Comparison of ENCODE assay signal across 24 cellular contexts in the genomic region with DNA sequence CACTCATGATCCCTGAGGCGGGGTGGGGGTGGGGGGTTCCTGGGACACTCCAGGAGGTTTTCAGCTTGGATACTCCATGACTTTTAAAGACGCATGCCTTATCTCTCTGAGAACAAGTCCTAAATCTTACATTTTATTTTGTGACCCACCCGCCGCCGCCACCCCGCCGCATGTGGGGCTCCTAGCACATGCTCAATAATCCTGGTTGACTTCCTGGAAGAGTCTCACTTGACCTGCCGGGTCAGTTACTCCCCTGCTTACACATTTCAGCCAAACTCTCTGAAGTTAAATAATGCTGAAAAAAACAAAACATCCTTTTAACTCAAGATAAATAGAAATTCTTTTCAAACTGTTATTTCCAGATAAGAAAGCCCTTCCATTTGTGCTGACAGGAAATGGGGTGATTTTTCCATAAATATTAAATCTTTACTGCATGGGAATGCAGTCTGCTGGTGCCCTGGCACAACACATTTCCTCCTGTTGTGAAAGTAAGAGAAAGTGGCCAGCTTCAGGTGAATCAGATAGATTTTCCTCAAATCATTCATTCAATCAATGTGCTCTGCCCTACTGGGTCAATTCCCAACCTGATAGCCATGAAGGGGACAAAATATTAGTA.
A peak's percentile ranks its signal among the peaks of the same experiment; 100 is the strongest.
DNase-seq lines count a peak whose midpoint lies in the region; FAIRE-seq and TF ChIP-seq lines count a peak whose summit lies in the region.
"Had no signal": no experiment of that assay in that cellular context is flagged by ENCODE, and none has a peak within 500 bp of the region (broad histone marks: within the 10 kb centered on the region; RNA-seq: fewer than 3 reads in every experiment).

No MANE protein-coding gene starts in this region.

- no TSS peak for BruUV-seq in endothelial cell of umbilical vein (replicated peaks; lab: Mats Ljungman, UMichigan)

- H3K36me3 ChIP-seq in left ventricle myocardium inferior (peaks cover 61% of the 10 kb centered on the region), endothelial cell of umbilical vein (ENCODE audit: control insufficient read depth in 2 of 2, extremely low read depth in 1 of 2, insufficient read depth in 2 of 2, low read length in 2 of 2) (no peaks in the 10 kb centered on the region), BE2C (no peaks in the 10 kb centered on the region)
- H3K36me3 ChIP-seq: BLaER1 treated with 17β-estradiol and CSF1 and Interleukin-3, amounts not matched to agents 10 nM and 100 nM had no signal

- peak; percentile 67 for FAIRE-seq in endothelial cell of umbilical vein (lab: Jason Lieb, UNC)
- FAIRE-seq: A204.1, D721Med, GM12878, GM19239 had no signal

- peak overlapping the region; percentile 18 for H3K27ac ChIP-seq in left ventricle myocardium inferior (replicated peaks)
- no peak overlapping the region for H3K27ac ChIP-seq in endothelial cell of umbilical vein (ENCODE audit: insufficient read depth, low read depth, low read length)
- H3K27ac ChIP-seq: 22Rv1; BLaER1 treated with 17β-estradiol and CSF1 and Interleukin-3, amounts not matched to agents 10 nM and 100 nM had no signal

- TF ChIP-seq POLR2A in endothelial cell of umbilical vein (IDR thresholded peaks at IDR 0.05; ENCODE audit: low read depth, low read length): no peak

- H3K9me3 ChIP-seq in left ventricle myocardium inferior (replicated peaks) (no peaks in the 10 kb centered on the region), endothelial cell of umbilical vein (replicated peaks; ENCODE audit: control insufficient read depth, insufficient read depth, low read length) (no peaks in the 10 kb centered on the region), BE2C (no peaks in the 10 kb centered on the region)

- no peak overlapping the region for H3K4me2 ChIP-seq in endothelial cell of umbilical vein (ENCODE audit: insufficient read depth, low read length)
- H3K4me2 ChIP-seq: BLaER1 treated with 17β-estradiol and CSF1 and Interleukin-3, amounts not matched to agents 10 nM and 100 nM; GM23338 had no signal

- H4K20me1 ChIP-seq in endothelial cell of umbilical vein (replicated peaks; ENCODE audit: control insufficient read depth, extremely low read depth, insufficient read depth, low read length): no peaks in the 10 kb centered on the region
- H4K20me1 ChIP-seq: BLaER1 treated with 17β-estradiol and CSF1 and Interleukin-3, amounts not matched to agents 10 nM and 100 nM had no signal

- no peak overlapping the region for H3K4me3 ChIP-seq in left ventricle myocardium inferior
- H3K4me3 ChIP-seq in endothelial cell of umbilical vein (replicated peaks in 1 of 3; ENCODE audit: insufficient read depth in 1 of 3, low read depth in 1 of 3, low read length in 3 of 3): no peak overlapping the region
- no peak overlapping the region for H3K4me3 ChIP-seq in BE2C (ENCODE audit: low read depth, low read length)
- H3K4me3 ChIP-seq: BLaER1 treated with 17β-estradiol and CSF1 and Interleukin-3, amounts not matched to agents 10 nM and 100 nM; GM12878; GM23338 had no signal

- no peak overlapping the region for H3K4me3 Mint-ChIP-seq in neural crest cell
- H3K4me3 Mint-ChIP-seq: B cell; CD14-positive monocyte; CD4-positive, alpha-beta T cell; CD8-positive, alpha-beta memory T cell; GM23338; H9 had no signal

- H3K36me3 Mint-ChIP-seq in neural crest cell (ENCODE audit: low read depth): no peaks in the 10 kb centered on the region
- H3K36me3 Mint-ChIP-seq: CD14-positive monocyte had no signal

- dilution Hi-C loops in endothelial cell of umbilical vein (cut with MboI; ENCODE audit: extremely low pct_ligation_motif_present, low sequenced_read_pairs): no loop called here

- H3K27ac Mint-ChIP-seq in neural crest cell (ENCODE audit: unreplicated experiment): peak overlapping the region; percentile 27
- H3K27ac Mint-ChIP-seq: B cell; CD14-positive monocyte; CD4-positive, alpha-beta T cell; GM23338; H9 had no signal

- H3K27me3 ChIP-seq in left ventricle myocardium inferior (ENCODE audit: low read depth) (no peaks in the 10 kb centered on the region), endothelial cell of umbilical vein (ENCODE audit: control insufficient read depth in 2 of 2, insufficient read depth in 2 of 2, low read length in 2 of 2) (no peaks in the 10 kb centered on the region), BE2C (no peaks in the 10 kb centered on the region)
- H3K27me3 ChIP-seq: BLaER1 treated with 17β-estradiol and CSF1 and Interleukin-3, amounts not matched to agents 10 nM and 100 nM had no signal

- no peaks in the 10 kb centered on the region for H3K79me2 ChIP-seq in endothelial cell of umbilical vein (ENCODE audit: control insufficient read depth, insufficient read depth, low read length)

- H3K27me3 Mint-ChIP-seq in neural crest cell (ENCODE audit: low read depth): no peaks in the 10 kb centered on the region
- H3K27me3 Mint-ChIP-seq: B cell; CD4-positive, alpha-beta T cell; CD8-positive, alpha-beta memory T cell had no signal

- peak; percentile 38 for DNase-seq in activated CD8-positive, alpha-beta memory T cell treated with anti-CD3 and anti-CD28 coated beads for 24 hours
- no peak for DNase-seq in activated CD8-positive, alpha-beta memory T cell treated with anti-CD3 and anti-CD28 coated beads, Interleukin-2, amount 50 U/mL, for 48 hours
- DNase-seq in left ventricle myocardium inferior (no peak), cardiac septum (ENCODE audit: low spot score) (no peak), endothelial cell of umbilical vein (ENCODE audit: low read depth, low spot score) (peak; percentile 90), neural crest cell (ENCODE audit: low read depth, low spot score) (no peak), BE2C (no peak), foreskin melanocyte (no peak)
- DNase-seq: CD4-positive, alpha-beta T cell; CD8-positive, alpha-beta memory T cell; DMS 273 treated with DMSO at 0.1 percent for 48 hours; DMS79; EL; GDM1; H9 had no signal

- peaks cover 2% of the 10 kb centered on the region for H3K9me3 Mint-ChIP-seq in neural crest cell
- H3K9me3 Mint-ChIP-seq: CD4-positive, alpha-beta T cell had no signal

- no peak overlapping the region for H3K9ac ChIP-seq in endothelial cell of umbilical vein (replicated peaks; ENCODE audit: extremely low read depth, insufficient read depth, low read length)
- H3K9ac ChIP-seq: BLaER1 treated with 17β-estradiol and CSF1 and Interleukin-3, amounts not matched to agents 10 nM and 100 nM had no signal

- POLR2A ChIA-PET in endothelial cell of umbilical vein (lab: Charles Lee): no interaction called here

- H3K4me1 ChIP-seq in left ventricle myocardium inferior (peaks cover 33% of the 10 kb centered on the region), endothelial cell of umbilical vein (ENCODE audit: control insufficient read depth, extremely low read depth, insufficient read depth, low read length) (peaks cover 8% of the 10 kb centered on the region), BE2C (no peaks in the 10 kb centered on the region)

- H3K9me1 ChIP-seq in endothelial cell of umbilical vein (replicated peaks; ENCODE audit: control insufficient read depth, extremely low read depth, insufficient read depth, low read length): no peaks in the 10 kb centered on the region

- intact Hi-C loops in left ventricle myocardium inferior (cut with micrococcal nuclease): no loop called here
- intact Hi-C loops in cardiac septum (cut with DNase I): no loop called here
- intact Hi-C loops in endothelial cell of umbilical vein (cut with micrococcal nuclease): no loop called here

- H3K4me1 Mint-ChIP-seq in neural crest cell: peaks cover 20% of the 10 kb centered on the region

- TF ChIP-seq CTCF in left ventricle myocardium inferior (IDR thresholded peaks at IDR 0.05; ENCODE audit: borderline replicate concordance) (no peak), endothelial cell of umbilical vein (IDR thresholded peaks at IDR 0.05; ENCODE audit: extremely low read depth in 1 of 2, insufficient read depth in 1 of 2, low read depth in 1 of 2, low read length in 2 of 2) (no peak), neural crest cell (conservative IDR thresholded peaks at IDR 0.05) (no peak), BE2C (IDR thresholded peaks at IDR 0.05; ENCODE audit: low read depth, low read length) (no peak)

- no peak overlapping the region for H2AFZ ChIP-seq in endothelial cell of umbilical vein (ENCODE audit: low read depth, low read length)
- H2AFZ ChIP-seq: GM23338 had no signal

- CTCF ChIA-PET in endothelial cell of umbilical vein (lab: Charles Lee): interaction anchor here (1.8 to 3.2 kb wide), 2 partner anchors 63 to 231 kb away, joined by 6 to 16 read pairs; no protein-coding TSS in a partner anchor

TF ChIP-seq in endothelial cell of umbilical vein, 7 proteins besides CTCF, POLR2A, EP300 and RAD21:
- TF ChIP-seq GATA2 (IDR thresholded peaks at IDR 0.05; ENCODE audit: insufficient read depth, insufficient read length, low read depth, low read length) (no peak), JUN (IDR thresholded peaks at IDR 0.05; ENCODE audit: borderline replicate concordance, insufficient read depth, insufficient read length, low read depth) (no peak), FOS (IDR thresholded peaks at IDR 0.05; ENCODE audit: borderline replicate concordance, insufficient read depth, low read length) (no peak), MYC (IDR thresholded peaks at IDR 0.05; ENCODE audit: low read depth, low read length) (no peak), EZH2 (IDR thresholded peaks at IDR 0.05; ENCODE audit: borderline replicate concordance, low read depth, low read length, severe bottlenecking) (no peak), POLR2AphosphoS5 (IDR thresholded peaks at IDR 0.05; ENCODE audit: insufficient read depth, low read depth, low read length) (no peak)
- TF ChIP-seq, protein P1, sequence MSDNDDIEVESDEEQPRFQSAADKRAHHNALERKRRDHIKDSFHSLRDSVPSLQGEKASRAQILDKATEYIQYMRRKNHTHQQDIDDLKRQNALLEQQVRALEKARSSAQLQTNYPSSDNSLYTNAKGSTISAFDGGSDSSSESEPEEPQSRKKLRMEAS (IDR thresholded peaks at IDR 0.05; ENCODE audit: insufficient read depth, insufficient read length): no peak

Comparison
In these comparisons a context has a peak if more than half of its experiments do, and no peak if none do; other contexts are left out.
1. DNase-seq: peak in activated CD8-positive, alpha-beta memory T cell treated with anti-CD3 and anti-CD28 coated beads for 24 hours (single experiment) and endothelial cell of umbilical vein (single experiment); none in activated CD8-positive, alpha-beta memory T cell treated with anti-CD3 and anti-CD28 coated beads, Interleukin-2, amount 50 U/mL, for 48 hours (single experiment), left ventricle myocardium inferior (single experiment), cardiac septum (single experiment), neural crest cell (single experiment), BE2C (single experiment) and foreskin melanocyte (single experiment).